ENCODE assay signal across 10 cellular contexts in the genomic region with DNA sequence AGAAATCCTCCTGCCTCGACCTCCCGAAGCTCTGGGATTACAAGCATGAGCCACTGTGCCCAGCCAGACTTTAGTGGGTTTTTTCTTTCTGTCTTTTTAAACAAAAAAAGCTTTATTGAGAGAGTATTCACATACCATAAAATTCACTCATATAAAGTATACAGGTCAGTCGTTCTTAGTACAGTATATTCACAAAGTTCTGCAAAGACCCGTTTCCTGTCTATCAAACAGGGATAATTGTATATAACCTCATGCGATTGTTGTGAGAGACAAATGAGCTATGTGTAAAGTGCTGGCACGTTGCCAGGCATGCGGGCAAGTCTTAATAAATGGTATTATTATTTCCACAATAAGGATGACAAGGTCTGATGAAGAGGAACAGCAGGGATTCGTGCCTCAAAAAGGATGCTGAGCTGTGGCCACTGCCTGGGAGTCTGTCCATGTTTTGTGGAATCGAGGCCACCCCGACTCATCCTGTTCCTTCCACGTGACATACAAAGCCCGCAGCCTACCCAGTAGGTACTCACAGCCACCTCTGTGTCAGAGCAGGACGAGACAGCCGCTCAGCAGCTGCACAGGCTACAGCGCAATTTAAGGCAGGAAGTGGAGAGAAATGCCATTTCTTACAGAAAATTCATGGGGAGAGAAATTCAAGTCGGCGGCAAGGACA. TPM values are rescaled to one million over a fixed set of nuclear protein-coding genes. Genes with fewer than 3 reads are reported as not detected.
DNase-seq lines count a peak whose midpoint lies in the region; ATAC-seq and TF ChIP-seq lines count a peak whose summit lies in the region.
"Had no signal": no experiment of that assay in that cellular context is flagged by ENCODE, and none has a peak within 500 bp of the region (broad histone marks: within the 10 kb centered on the region; RNA-seq: fewer than 3 reads in every experiment).

No MANE protein-coding gene starts in this region.

- H3K4me3 Mint-ChIP-seq in brain = peak overlapping the region; percentile 25 to 75 (median 47)
- H3K4me3 Mint-ChIP-seq: T-helper 1 cell treated with Interleukin-12 subunit alpha and Interleukin-12 subunit beta and Interleukin-4 antibody, amounts not matched to agents 30 μg/mL and 1 μg/mL, for 36 hours had no signal

- H3K27ac Mint-ChIP-seq in brain = peak overlapping the region in 2 of 5 experiments; percentile 66 to 94
- H3K27ac Mint-ChIP-seq: T-helper 1 cell treated with Interleukin-12 subunit alpha and Interleukin-12 subunit beta and Interleukin-4 antibody, amounts not matched to agents 30 μg/mL and 1 μg/mL, for 36 hours had no signal

- CTCF ChIA-PET in A673 (lab: Charles Lee) = no interaction called here

- H3K9me3 ChIP-seq in A673 (ENCODE audit: low read depth, low read length, poor library complexity, severe bottlenecking) = no peaks in the 10 kb centered on the region
- H3K9me3 ChIP-seq in smooth muscle cell (replicated peaks; ENCODE audit: low read depth) = no peaks in the 10 kb centered on the region

- H3F3A ChIP-seq in smooth muscle cell (ENCODE audit: low read depth) = no peaks in the 10 kb centered on the region

- H3K27ac ChIP-seq in A673 (ENCODE audit: low read depth, low read length, poor library complexity, severe bottlenecking) = no peak overlapping the region
- no peak overlapping the region for H3K27ac ChIP-seq in smooth muscle cell (ENCODE audit: low read depth)

- no TSS peak for BruUV-seq in A673 (replicated peaks; lab: Mats Ljungman, UMichigan)

- no peak for ATAC-seq in HG03521 (IDR thresholded peaks at IDR 0.05; ENCODE audit: unreplicated experiment)
- ATAC-seq in HG03280 (IDR thresholded peaks at IDR 0.05; ENCODE audit: unreplicated experiment) = no peak
- ATAC-seq: left colon had no signal

- TF ChIP-seq CTCF in A673 (conservative IDR thresholded peaks at IDR 0.05; ENCODE audit: low read depth, low read length) (no peak), brain (conservative IDR thresholded peaks at IDR 0.05) (no peak), smooth muscle cell (IDR thresholded peaks at IDR 0.05; ENCODE audit: borderline replicate concordance, insufficient read depth, poor library complexity, severe bottlenecking) (no peak)

- no peaks in the 10 kb centered on the region for H3K79me2 ChIP-seq in smooth muscle cell (ENCODE audit: low read depth)

- H3K4me1 ChIP-seq in A673 (ENCODE audit: insufficient read depth, low read length, poor library complexity, severe bottlenecking) (no peaks in the 10 kb centered on the region), smooth muscle cell (ENCODE audit: low read depth) (no peaks in the 10 kb centered on the region)

- no peaks in the 10 kb centered on the region for H3K9me3 Mint-ChIP-seq in brain
- H3K9me3 Mint-ChIP-seq: T-helper 1 cell treated with Interleukin-12 subunit alpha and Interleukin-12 subunit beta and Interleukin-4 antibody, amounts not matched to agents 30 μg/mL and 1 μg/mL, for 36 hours had no signal

- H3K27me3 Mint-ChIP-seq in brain = no peaks in the 10 kb centered on the region

- H3K9ac ChIP-seq in smooth muscle cell (ENCODE audit: low read depth) = no peak overlapping the region

- H2AFZ ChIP-seq in smooth muscle cell (ENCODE audit: low read depth) = no peak overlapping the region

- POLR2A ChIA-PET in A673 (lab: Charles Lee; ENCODE audit: low non-redundant PET) = interaction anchor here (0.6 kb wide), 2 partner anchors 102 to 339 kb away, joined by 3 to 4 read pairs; no protein-coding TSS in a partner anchor

- H3K36me3 Mint-ChIP-seq in brain = no peaks in the 10 kb centered on the region

- H3K27me3 ChIP-seq in A673 (replicated peaks; ENCODE audit: insufficient read depth, low read depth, low read length, poor library complexity) (no peaks in the 10 kb centered on the region), smooth muscle cell (ENCODE audit: low read depth) (peaks cover 8% of the 10 kb centered on the region)

- DNase-seq in A673 (ENCODE audit: low spot score) (peak; percentile 81), M059J (ENCODE audit: low read depth) (peak; percentile 77), T follicular helper cell (ENCODE audit: low read depth) (peak; percentile 1), smooth muscle cell (lab: John Stamatoyannopoulos, UW; ENCODE audit: unreplicated experiment) (no peak)
- DNase-seq in stimulated activated CD8-positive, alpha-beta memory T cell treated with anti-CD3 and anti-CD28 coated beads, Interleukin-4, amount 100 ng/mL, for 1 hour (ENCODE audit: low read depth in 2 of 2, low spot score in 1 of 2) = peak; percentile 9 to 15

- intact Hi-C loops in A673 (cut with micrococcal nuclease; ENCODE audit: unreplicated experiment) = no loop called here

- no peaks in the 10 kb centered on the region for H4K20me1 ChIP-seq in smooth muscle cell (ENCODE audit: low read depth)

- no peaks in the 10 kb centered on the region for H3K36me3 ChIP-seq in A673 (ENCODE audit: insufficient read depth, low read length, poor library complexity, severe bottlenecking)
- no peaks in the 10 kb centered on the region for H3K36me3 ChIP-seq in smooth muscle cell (ENCODE audit: low read depth)

- H3K4me1 Mint-ChIP-seq in brain = peaks cover 24% of the 10 kb centered on the region

- H3K4me3 ChIP-seq in A673 (ENCODE audit: low read depth, low read length, poor library complexity, severe bottlenecking) (peak overlapping the region; percentile 14), smooth muscle cell (no peak overlapping the region)

- 90% methylated on average over 17 of the region's 17 CpGs for WGBS in smooth muscle cell (ENCODE audit: low lambda C conversion rate)

- no peak overlapping the region for H3K4me2 ChIP-seq in smooth muscle cell

RNA-seq across cellular contexts. Expression of a gene that starts 51.7 kb away (rescaled TPM):
- total RNA-seq in A673 (2021) = 1.5 and 1.7 TPM in 2 replicates
- total RNA-seq in M059J (2014; rRNA removed; shearing (Covaris generic)) = 0.37 and 0.89 TPM in 2 replicates
- polyA plus RNA-seq in brain (ENCODE audit: insufficient read depth, low read depth, low replicate concordance) = 9.1 TPM
- total RNA-seq in smooth muscle cell = not detected in 2 replicates
- not detected in 2 replicates for polyA plus RNA-seq in smooth muscle cell
- total RNA-seq: left colon had no signal

RNA-seq across cellular contexts. Expression of a gene that starts 57.5 kb away (rescaled TPM):
- total RNA-seq in A673 (2021) = 28.7 and 30.2 TPM in 2 replicates
- total RNA-seq in M059J (2014; rRNA removed; shearing (Covaris generic)) = 13.3 and 20.2 TPM in 2 replicates
- 16.9 TPM for polyA plus RNA-seq in brain (ENCODE audit: insufficient read depth, low read depth, low replicate concordance)
- total RNA-seq in smooth muscle cell = 10.2 and 13.4 TPM in 2 replicates
- 8.9 and 10.1 TPM in 2 replicates for polyA plus RNA-seq in smooth muscle cell
